ENCODE assay signal across 31 cellular contexts in the genomic region with DNA sequence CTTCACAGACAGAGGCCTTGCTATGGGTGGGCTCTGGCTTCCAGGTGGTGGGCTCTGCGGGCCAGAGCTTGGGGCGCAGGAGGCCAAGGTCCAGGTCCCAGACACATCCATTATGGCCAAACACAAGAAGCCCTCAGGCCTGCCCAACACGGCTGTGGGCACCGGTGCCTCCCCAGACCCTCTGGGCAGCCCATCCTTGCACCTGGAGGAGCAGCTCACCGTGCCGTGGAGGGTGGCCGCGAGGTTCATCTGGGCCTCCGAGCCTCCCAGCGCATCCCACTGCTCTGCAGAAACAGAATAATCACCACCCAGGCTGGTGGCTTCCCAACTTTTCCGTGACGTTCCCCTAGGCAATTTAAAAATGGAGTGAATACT. TPM values are rescaled to one million over a fixed set of nuclear protein-coding genes. Genes with fewer than 3 reads are reported as not detected.
DNase-seq lines count a peak whose midpoint lies in the region; ATAC-seq and TF ChIP-seq lines count a peak whose summit lies in the region.
"Had no signal": no experiment of that assay in that cellular context is flagged by ENCODE, and none has a peak within 500 bp of the region (broad histone marks: within the 10 kb centered on the region; RNA-seq: fewer than 3 reads in every experiment).

No MANE protein-coding gene starts in this region.

- H3K4me2 ChIP-seq in osteoblast (ENCODE audit: insufficient read depth, low read length) (no peak overlapping the region), neural progenitor cell (no peak overlapping the region)

- H3K79me2 ChIP-seq in osteoblast (ENCODE audit: insufficient read depth, low read length) (no peaks in the 10 kb centered on the region), neural progenitor cell (ENCODE audit: low read depth) (no peaks in the 10 kb centered on the region)

- H3K4me3 ChIP-seq in osteoblast (ENCODE audit: insufficient read depth, low read length): no peak overlapping the region
- no peak overlapping the region for H3K4me3 ChIP-seq in neural progenitor cell
- H3K4me3 ChIP-seq in tibial nerve: no peak overlapping the region
- H3K4me3 ChIP-seq: esophagus squamous epithelium, heart left ventricle, SJCRH30, thoracic aorta, uterus had no signal

- TF ChIP-seq CTCF in osteoblast (IDR thresholded peaks at IDR 0.05; ENCODE audit: extremely low read depth, low read depth, low read length) (no peak), neural progenitor cell (IDR thresholded peaks at IDR 0.05) (no peak), tibial nerve (IDR thresholded peaks at IDR 0.05) (no peak)

- no peak for TF ChIP-seq POLR2A in tibial nerve (IDR thresholded peaks at IDR 0.05)

- H3K36me3 Mint-ChIP-seq in neural progenitor cell: peaks cover 11% of the 10 kb centered on the region
- H3K36me3 Mint-ChIP-seq: activated naive CD8-positive, alpha-beta T cell treated with anti-CD3 and anti-CD28 coated beads for 36 hours; CD8-positive, alpha-beta memory T cell; natural killer cell treated with Interleukin-12 subunit alpha and Interleukin-12 subunit beta and Interleukin-15 and Interleukin-18, amount 100 ng/mL, for 72 hours had no signal

- H2AFZ ChIP-seq in osteoblast (ENCODE audit: low read length): no peak overlapping the region
- no peak overlapping the region for H2AFZ ChIP-seq in neural progenitor cell (replicated peaks)

- H3K27ac ChIP-seq in osteoblast (ENCODE audit: low read depth, low read length): no peak overlapping the region
- H3K27ac ChIP-seq in neural progenitor cell: no peak overlapping the region
- no peak overlapping the region for H3K27ac ChIP-seq in tibial nerve
- H3K27ac ChIP-seq: esophagus squamous epithelium, foreskin keratinocyte, heart left ventricle, SJCRH30, thoracic aorta had no signal

- H4K20me1 ChIP-seq in osteoblast (ENCODE audit: insufficient read depth, low read length) (peaks cover 45% of the 10 kb centered on the region), neural progenitor cell (ENCODE audit: low read depth) (peaks cover 37% of the 10 kb centered on the region)

- H3K4me1 ChIP-seq in osteoblast (ENCODE audit: insufficient read depth, low read length): peaks cover 5% of the 10 kb centered on the region
- peaks cover 25% of the 10 kb centered on the region for H3K4me1 ChIP-seq in neural progenitor cell
- H3K4me1 ChIP-seq in tibial nerve: peaks cover 0 to 3% (median 0%) of the 10 kb centered on the region in 4 donors
- H3K4me1 ChIP-seq: foreskin keratinocyte, SJCRH30, uterus had no signal

- DNase-seq in cardiac septum (ENCODE audit: low spot score): peak; percentile 12
- no peak for DNase-seq in Right ventricle myocardium superior
- DNase-seq in ecto neural progenitor cell (ENCODE audit: low spot score): peak; percentile 46
- DNase-seq in osteoblast (ENCODE audit: insufficient read length, low spot score, missing footprints): peak; percentile 18
- DNase-seq in neural progenitor cell (ENCODE audit: low spot score): no peak
- no peak for DNase-seq in tibial nerve (ENCODE audit: low spot score in 2 of 2)
- DNase-seq: activated CD4-positive, alpha-beta memory T cell treated with anti-CD3 and anti-CD28 coated beads, Interleukin-2, amount 10 ng/mL, durations not matched to agents 7 days and 5 days; activated naive CD8-positive, alpha-beta T cell treated with anti-CD3 and anti-CD28 coated beads for 36 hours; anterior cingulate cortex; esophagus squamous epithelium; foreskin keratinocyte; heart left ventricle; kidney glomerular epithelial cell; NCI-H146; NCI-H226; SJCRH30; small intestine; stimulated activated CD4-positive, alpha-beta T cell treated with anti-CD3 and anti-CD28 coated beads, Interleukin-1b, Interleukin-23, amount 100 ng/mL, for 48 hours; stimulated activated naive CD8-positive, alpha-beta T cell treated with anti-CD3 and anti-CD28 coated beads, Interleukin-15, Interleukin-2, amounts not matched to agents 100 U/mL and 50 U/mL, for 24 hours; T-helper 1 cell had no signal

- WGBS in tibial nerve, 2 donors: 85 to 91% methylated on average over 12 of the region's 12 CpGs

- peaks cover 9% of the 10 kb centered on the region for H3K27me3 Mint-ChIP-seq in neural progenitor cell (ENCODE audit: insufficient read depth, low read depth)
- H3K27me3 Mint-ChIP-seq: activated CD4-positive, alpha-beta memory T cell treated with anti-CD3 and anti-CD28 coated beads, Interleukin-2, amount 10 ng/mL, durations not matched to agents 7 days and 5 days; activated naive CD8-positive, alpha-beta T cell treated with anti-CD3 and anti-CD28 coated beads for 36 hours; IgD-negative memory B cell; natural killer cell treated with Interleukin-12 subunit alpha and Interleukin-12 subunit beta and Interleukin-15 and Interleukin-18, amount 100 ng/mL, for 72 hours had no signal

- H3K9me3 Mint-ChIP-seq in neural progenitor cell: no peaks in the 10 kb centered on the region
- H3K9me3 Mint-ChIP-seq: activated CD4-positive, alpha-beta memory T cell treated with anti-CD3 and anti-CD28 coated beads, Interleukin-2, amount 10 ng/mL, durations not matched to agents 7 days and 5 days; activated naive CD8-positive, alpha-beta T cell treated with anti-CD3 and anti-CD28 coated beads for 36 hours; activated T-helper 2 cell treated with anti-CD3 and anti-CD28 coated beads, Interferon-gamma antibody, Interleukin-2, Interleukin-4, amounts not matched to agents 10 μg/mL and 5 μg/mL and 100 μg/mL, durations not matched to agents 14 hours and 24 hours and 36 hours; CD8-positive, alpha-beta memory T cell; IgD-negative memory B cell; natural killer cell treated with Interleukin-12 subunit alpha and Interleukin-12 subunit beta and Interleukin-15 and Interleukin-18, amount 100 ng/mL, for 72 hours had no signal

- ATAC-seq in Right ventricle myocardium superior (ENCODE audit: poor library complexity) (no peak), HG02678 (IDR thresholded peaks at IDR 0.05; ENCODE audit: unreplicated experiment) (no peak), esophagus mucosa (no peak)
- ATAC-seq: activated CD4-positive, CD25-positive, alpha-beta regulatory T cell treated with anti-CD3 and anti-CD28 coated beads, Interleukin-2, amount 50 U/mL, for 24 hours; foreskin keratinocyte; HCT116; Panc1; stimulated activated naive CD8-positive, alpha-beta T cell treated with anti-CD3 and anti-CD28 coated beads, Interleukin-15, Interleukin-2, amounts not matched to agents 100 U/mL and 50 U/mL, for 24 hours had no signal

- H3K27me3 ChIP-seq in osteoblast (ENCODE audit: insufficient read depth, low read length) (no peaks in the 10 kb centered on the region), neural progenitor cell (no peaks in the 10 kb centered on the region), tibial nerve (no peaks in the 10 kb centered on the region)
- H3K27me3 ChIP-seq: esophagus squamous epithelium, foreskin keratinocyte, heart left ventricle, SJCRH30, uterus had no signal

- H3F3A ChIP-seq in neural progenitor cell (ENCODE audit: low read depth): peaks cover 10% of the 10 kb centered on the region

- no peaks in the 10 kb centered on the region for H3K9me3 ChIP-seq in osteoblast (ENCODE audit: low read depth, low read length)
- no peaks in the 10 kb centered on the region for H3K9me3 ChIP-seq in neural progenitor cell (ENCODE audit: low read depth)
- no peaks in the 10 kb centered on the region for H3K9me3 ChIP-seq in tibial nerve
- H3K9me3 ChIP-seq: esophagus squamous epithelium, heart left ventricle, SJCRH30, thoracic aorta, uterus had no signal

- no peak overlapping the region for H3K27ac Mint-ChIP-seq in neural progenitor cell
- H3K27ac Mint-ChIP-seq: activated CD4-positive, alpha-beta memory T cell treated with anti-CD3 and anti-CD28 coated beads, Interleukin-2, amount 10 ng/mL, durations not matched to agents 7 days and 5 days; activated naive CD8-positive, alpha-beta T cell treated with anti-CD3 and anti-CD28 coated beads for 36 hours; activated T-helper 2 cell treated with anti-CD3 and anti-CD28 coated beads, Interferon-gamma antibody, Interleukin-2, Interleukin-4, amounts not matched to agents 10 μg/mL and 5 μg/mL and 100 μg/mL, durations not matched to agents 14 hours and 24 hours and 36 hours; CD8-positive, alpha-beta memory T cell; IgD-negative memory B cell; natural killer cell treated with Interleukin-12 subunit alpha and Interleukin-12 subunit beta and Interleukin-15 and Interleukin-18, amount 100 ng/mL, for 72 hours had no signal

- peaks cover 40% of the 10 kb centered on the region for H3K4me1 Mint-ChIP-seq in neural progenitor cell
- H3K4me1 Mint-ChIP-seq: activated CD4-positive, alpha-beta memory T cell treated with anti-CD3 and anti-CD28 coated beads, Interleukin-2, amount 10 ng/mL, durations not matched to agents 7 days and 5 days; activated naive CD8-positive, alpha-beta T cell treated with anti-CD3 and anti-CD28 coated beads for 36 hours; CD8-positive, alpha-beta memory T cell; IgD-negative memory B cell had no signal

- TF ChIP-seq EP300 in tibial nerve (IDR thresholded peaks at IDR 0.05): no peak

- no peaks in the 10 kb centered on the region for H3K36me3 ChIP-seq in osteoblast (ENCODE audit: insufficient read depth, low read length)
- H3K36me3 ChIP-seq in neural progenitor cell: no peaks in the 10 kb centered on the region
- peaks cover 0 to 19% (median 0%) of the 10 kb centered on the region in 3 donors for H3K36me3 ChIP-seq in tibial nerve
- H3K36me3 ChIP-seq: thoracic aorta, uterus had no signal

- no peak overlapping the region for H3K4me3 Mint-ChIP-seq in neural progenitor cell
- H3K4me3 Mint-ChIP-seq: activated CD4-positive, alpha-beta memory T cell treated with anti-CD3 and anti-CD28 coated beads, Interleukin-2, amount 10 ng/mL, durations not matched to agents 7 days and 5 days; activated naive CD8-positive, alpha-beta T cell treated with anti-CD3 and anti-CD28 coated beads for 36 hours; CD8-positive, alpha-beta memory T cell; IgD-negative memory B cell; natural killer cell treated with Interleukin-12 subunit alpha and Interleukin-12 subunit beta and Interleukin-15 and Interleukin-18, amount 100 ng/mL, for 72 hours had no signal

- intact Hi-C loops in cardiac septum (cut with DNase I) (no loop called here), Right ventricle myocardium superior (cut with DNase I) (loop anchor here (10.0 kb wide), 1 partner anchor 135 kb away; no protein-coding TSS in a partner anchor)

- no peak overlapping the region for H3K9ac ChIP-seq in neural progenitor cell

RNA-seq across cellular contexts. Expression of gene TBC1D16, which starts 55.8 kb away (rescaled TPM):
- 17.1 TPM for total RNA-seq in cardiac septum
- total RNA-seq in Right ventricle myocardium superior: 14.0 TPM
- 63.1 and 68.8 TPM in 2 replicates for total RNA-seq in osteoblast
- 21.2 and 34.8 TPM in 2 replicates for total RNA-seq in neural progenitor cell (ENCODE audit: low replicate concordance)
- total RNA-seq in esophagus mucosa: 8.9 TPM
- 10 to 100 TPM; 48.3 to 68.4 (median 58.1) TPM for total RNA-seq in tibial nerve

RNA-seq across cellular contexts. Expression of gene CCDC40, which starts 56.6 kb away (rescaled TPM):
- total RNA-seq in cardiac septum: 9.0 TPM
- 4.5 TPM for total RNA-seq in Right ventricle myocardium superior
- total RNA-seq in osteoblast: 8.3 and 11.8 TPM in 2 replicates
- total RNA-seq in neural progenitor cell (ENCODE audit: low replicate concordance): 7.7 and 11.8 TPM in 2 replicates
- total RNA-seq in esophagus mucosa: 0.72 TPM
- total RNA-seq in tibial nerve: 10 to 100 TPM in 3 of 4 donors, 1 to 10 TPM in 1; 7.1 to 13.8 (median 12.0) TPM
- total RNA-seq: activated CD4-positive, alpha-beta memory T cell treated with anti-CD3 and anti-CD28 coated beads, Interleukin-2, amount 10 ng/mL, durations not matched to agents 7 days and 5 days; activated T-helper 2 cell treated with anti-CD3 and anti-CD28 coated beads, Interferon-gamma antibody, Interleukin-2, Interleukin-4, amounts not matched to agents 10 μg/mL and 5 μg/mL and 100 μg/mL, durations not matched to agents 14 hours and 24 hours and 36 hours had no signal

Comparison
In these comparisons a context has a peak if more than half of its experiments do, and no peak if none do; other contexts are left out.
1. DNase-seq: peak in cardiac septum (single experiment), ecto neural progenitor cell (single experiment) and osteoblast (single experiment); none in Right ventricle myocardium superior (single experiment), neural progenitor cell (single experiment) and tibial nerve (0 of 2).